In genomic region chr15:29309139-29309538, GRCh38 we compare ENCODE assay signal across 21 cellular contexts. TPM values are rescaled to one million over a fixed set of nuclear protein-coding genes. Genes with fewer than 3 reads are reported as not detected.
DNase-seq lines count a peak whose midpoint lies in the region; ATAC-seq and TF ChIP-seq lines count a peak whose summit lies in the region.
"Had no signal": no experiment of that assay in that cellular context is flagged by ENCODE, and none has a peak within 500 bp of the region (broad histone marks: within the 10 kb centered on the region; RNA-seq: fewer than 3 reads in every experiment).

No MANE protein-coding gene starts in this region.

- no peaks in the 10 kb centered on the region for H3K9me3 ChIP-seq in upper lobe of right lung
- H3K9me3 ChIP-seq: esophagus muscularis mucosa, heart right ventricle, sigmoid colon, SJCRH30, tibial artery had no signal

- H3K4me3 ChIP-seq in upper lobe of right lung = no peak overlapping the region
- H3K4me3 ChIP-seq: esophagus muscularis mucosa, heart right ventricle, sigmoid colon, SJCRH30, tibial artery had no signal

- intact Hi-C loops in upper lobe of right lung (cut with DNase I) = no loop called here

- ATAC-seq in GM19035 (IDR thresholded peaks at IDR 0.05; ENCODE audit: unreplicated experiment) (peak; percentile 69), HG02759 (IDR thresholded peaks at IDR 0.05; ENCODE audit: unreplicated experiment) (peak; percentile 39), HG03469 (IDR thresholded peaks at IDR 0.05; ENCODE audit: unreplicated experiment) (peak; percentile 48), upper lobe of right lung (no peak)
- ATAC-seq: activated naive CD4-positive, alpha-beta T cell treated with anti-CD3 and anti-CD28 coated beads, Interleukin-2, amount 50 U/mL, for 72 hours; CD8-positive, alpha-beta T cell; HCT116; heart right ventricle had no signal

- H3K36me3 ChIP-seq in upper lobe of right lung = no peaks in the 10 kb centered on the region
- H3K36me3 ChIP-seq: brain microvascular endothelial cell, esophagus muscularis mucosa, heart right ventricle, sigmoid colon, SJCRH30, tibial artery had no signal

- TF ChIP-seq CTCF in GM10266 (IDR thresholded peaks at IDR 0.05; ENCODE audit: control insufficient read depth, insufficient read depth, low read depth, missing control alignments) (no peak), upper lobe of right lung (IDR thresholded peaks at IDR 0.05) (no peak)

- DNase-seq in GM10266 (ENCODE audit: extremely low spot score) = peak; percentile 48
- no peak for DNase-seq in upper lobe of right lung
- no peak for DNase-seq in SW480 (ENCODE audit: low spot score)
- no peak for DNase-seq in HUDEP-2 (lab: John Stamatoyannopoulos, UW; ENCODE audit: unreplicated experiment in 76 of 76)
- DNase-seq in NCI-H69 (lab: John Stamatoyannopoulos, UW) = no peak
- DNase-seq: activated CD4-positive, alpha-beta T cell treated with anti-CD3 and anti-CD28 coated beads for 48 hours; brain microvascular endothelial cell; CD8-positive, alpha-beta T cell; dermis blood vessel endothelial cell; heart right ventricle; NCI-H2227 treated with DMSO at 0.1 percent for 48 hours; sigmoid colon; SJCRH30; T1000; tibial artery had no signal

- H3K27me3 ChIP-seq in upper lobe of right lung = no peaks in the 10 kb centered on the region
- H3K27me3 ChIP-seq: brain microvascular endothelial cell, esophagus muscularis mucosa, sigmoid colon, SJCRH30, tibial artery had no signal

- no peak overlapping the region for H3K27ac ChIP-seq in upper lobe of right lung
- H3K27ac ChIP-seq: brain microvascular endothelial cell, esophagus muscularis mucosa, heart right ventricle, sigmoid colon, SJCRH30, tibial artery had no signal

- H3K4me1 ChIP-seq in upper lobe of right lung = no peaks in the 10 kb centered on the region
- H3K4me1 ChIP-seq: esophagus muscularis mucosa, heart right ventricle, sigmoid colon, SJCRH30, tibial artery had no signal

RNA-seq across cellular contexts. Expression of gene NSMCE3, which starts 39.5 kb away (rescaled TPM):
- total RNA-seq in upper lobe of right lung = 6.7 TPM
